ENCODE assay signal across 12 cellular contexts in the genomic region with DNA sequence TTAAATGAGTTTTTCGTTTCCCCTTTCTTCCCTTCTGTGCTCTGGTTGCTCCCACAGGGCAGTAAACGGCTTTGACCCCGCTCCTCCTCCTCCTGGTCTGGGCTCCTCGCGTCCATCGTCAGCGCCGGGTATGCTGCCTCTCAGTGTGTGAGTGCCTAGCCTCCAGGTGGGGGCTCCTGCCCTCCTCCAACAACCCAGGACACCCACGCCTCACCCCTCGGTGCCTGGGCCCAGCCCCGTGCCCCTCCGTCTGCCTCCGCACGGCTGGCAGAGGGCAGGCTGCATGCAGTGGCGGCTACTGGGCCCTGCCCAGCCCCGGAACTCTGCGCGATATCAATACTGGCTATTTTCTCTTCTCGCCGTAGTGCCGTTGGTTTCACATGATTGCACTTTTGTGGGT.
"Had no signal": no experiment of that assay in that cellular context is flagged by ENCODE, and none has a peak within 500 bp of the region (broad histone marks: within the 10 kb centered on the region; RNA-seq: fewer than 3 reads in every experiment).

No MANE protein-coding gene starts in this region.

- ATAC-seq: gastrocnemius medialis, left lung had no signal

- H3K27ac ChIP-seq: colonic mucosa, left lung, VCaP had no signal

- H3K27me3 Mint-ChIP-seq: activated CD4-positive, alpha-beta memory T cell treated with anti-CD3 and anti-CD28 coated beads, Interleukin-2, amount 10 ng/mL, durations not matched to agents 7 days and 5 days; stimulated activated naive CD8-positive, alpha-beta T cell treated with anti-CD3 and anti-CD28 coated beads, Interleukin-15, Interleukin-2, amounts not matched to agents 100 ng/mL and 50 ng/mL, for 24 hours had no signal

- H3K27ac Mint-ChIP-seq: activated T-helper 1 cell treated with anti-CD3 and anti-CD28 coated beads, Interleukin-12 subunit alpha, Interleukin-12 subunit beta, Interleukin-2, Interleukin-4 antibody, amounts not matched to agents 30 ng/mL and 10 ng/mL and 1 ng/mL, durations not matched to agents 14 hours and 24 hours and 36 hours; stimulated activated naive CD8-positive, alpha-beta T cell treated with anti-CD3 and anti-CD28 coated beads, Interleukin-15, Interleukin-2, amounts not matched to agents 100 ng/mL and 50 ng/mL, for 24 hours; T-helper 2 cell treated with Interferon-gamma antibody and Interleukin-4, amounts not matched to agents 5 μg/mL and 100 μg/mL, for 36 hours had no signal

- H3K4me3 Mint-ChIP-seq: activated CD4-positive, alpha-beta memory T cell treated with anti-CD3 and anti-CD28 coated beads, Interleukin-2, amount 10 ng/mL, durations not matched to agents 7 days and 5 days; activated T-helper 1 cell treated with anti-CD3 and anti-CD28 coated beads, Interleukin-12 subunit alpha, Interleukin-12 subunit beta, Interleukin-2, Interleukin-4 antibody, amounts not matched to agents 30 ng/mL and 10 ng/mL and 1 ng/mL, durations not matched to agents 14 hours and 24 hours and 36 hours; stimulated activated naive CD8-positive, alpha-beta T cell treated with anti-CD3 and anti-CD28 coated beads, Interleukin-15, Interleukin-2, amounts not matched to agents 100 ng/mL and 50 ng/mL, for 24 hours; T-helper 2 cell treated with Interferon-gamma antibody and Interleukin-4, amounts not matched to agents 5 μg/mL and 100 μg/mL, for 36 hours had no signal

- H3K4me1 Mint-ChIP-seq: activated CD4-positive, alpha-beta memory T cell treated with anti-CD3 and anti-CD28 coated beads, Interleukin-2, amount 10 ng/mL, durations not matched to agents 7 days and 5 days had no signal

- DNase-seq: activated CD4-positive, alpha-beta memory T cell treated with anti-CD3 and anti-CD28 coated beads, Interleukin-2, amount 10 ng/mL, durations not matched to agents 7 days and 5 days; activated naive CD4-positive, alpha-beta T cell; aorta; colonic mucosa; effector CD4-positive, alpha-beta T cell; gastrocnemius medialis; left lung; stimulated activated CD4-positive, alpha-beta T cell treated with anti-CD3 and anti-CD28 coated beads, Interleukin-4, amount 100 ng/mL, for 1 hour had no signal

- H3K9me3 Mint-ChIP-seq: activated CD4-positive, alpha-beta memory T cell treated with anti-CD3 and anti-CD28 coated beads, Interleukin-2, amount 10 ng/mL, durations not matched to agents 7 days and 5 days; activated T-helper 1 cell treated with anti-CD3 and anti-CD28 coated beads, Interleukin-12 subunit alpha, Interleukin-12 subunit beta, Interleukin-2, Interleukin-4 antibody, amounts not matched to agents 30 ng/mL and 10 ng/mL and 1 ng/mL, durations not matched to agents 14 hours and 24 hours and 36 hours; stimulated activated naive CD8-positive, alpha-beta T cell treated with anti-CD3 and anti-CD28 coated beads, Interleukin-15, Interleukin-2, amounts not matched to agents 100 ng/mL and 50 ng/mL, for 24 hours; T-helper 2 cell treated with Interferon-gamma antibody and Interleukin-4, amounts not matched to agents 5 μg/mL and 100 μg/mL, for 36 hours had no signal
